ENCODE assay signal across 8 cellular contexts in the genomic region with DNA sequence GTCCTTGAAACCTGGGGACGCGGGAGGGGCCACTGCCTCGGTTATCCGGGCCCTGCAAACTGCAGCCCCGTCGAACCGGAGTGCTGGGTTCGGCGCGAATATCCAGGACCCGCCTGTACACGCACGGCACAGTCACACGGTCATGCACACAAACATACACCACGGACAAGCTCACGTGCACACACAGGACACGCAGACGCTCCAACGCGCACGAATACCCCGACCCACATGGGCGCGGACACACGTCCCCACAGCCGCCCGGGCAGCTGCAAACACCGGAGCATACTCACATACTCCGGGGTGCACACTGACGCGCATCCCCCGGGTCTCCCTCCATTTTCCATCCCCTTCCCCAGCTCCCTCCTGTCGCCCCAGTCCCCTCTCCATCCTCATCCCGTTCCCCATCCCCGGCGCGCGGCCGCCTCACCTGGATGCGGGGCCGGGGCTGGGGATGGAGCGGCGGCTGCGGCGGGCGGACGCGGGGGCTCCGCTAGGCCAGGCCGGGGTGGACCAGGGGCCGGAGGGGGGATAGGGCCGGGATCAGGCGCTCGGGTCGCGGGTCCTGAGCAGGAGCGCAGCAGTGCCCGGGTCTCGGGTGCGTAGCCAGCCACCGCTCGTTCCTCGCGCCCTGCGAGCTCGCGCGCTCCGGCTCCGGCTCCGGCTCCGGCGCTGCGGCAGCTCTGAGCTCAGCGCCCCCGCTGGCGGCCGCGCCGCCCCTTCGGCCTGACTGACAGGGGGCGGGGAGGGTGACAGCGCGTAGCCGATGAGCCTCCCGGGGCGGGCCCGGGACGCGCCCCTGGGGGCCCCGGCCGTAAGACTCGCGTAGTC. TPM values are rescaled to one million over a fixed set of nuclear protein-coding genes. Genes with fewer than 3 reads are reported as not detected.
DNase-seq lines count a peak whose midpoint lies in the region; ATAC-seq, FAIRE-seq and TF ChIP-seq lines count a peak whose summit lies in the region.

A gene with protein sequence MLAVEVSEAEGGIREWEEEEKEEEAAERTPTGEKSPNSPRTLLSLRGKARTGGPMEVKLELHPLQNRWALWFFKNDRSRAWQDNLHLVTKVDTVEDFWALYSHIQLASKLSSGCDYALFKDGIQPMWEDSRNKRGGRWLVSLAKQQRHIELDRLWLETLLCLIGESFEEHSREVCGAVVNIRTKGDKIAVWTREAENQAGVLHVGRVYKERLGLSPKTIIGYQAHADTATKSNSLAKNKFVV (plus strand): TSS at position 823 of the 828 bp plus-strand sequence. CDS start 12,113 bp downstream, outside the sequence.
A gene (minus strand): TSS at position 682 of the 828 bp plus-strand sequence. CDS start 880 bp downstream, outside the sequence.

- no peak for FAIRE-seq in RCC 7860 (lab: Jason Lieb, UNC)

- H3K36me3 ChIP-seq in PC-9 (ENCODE audit: low read depth) (no peaks in the 10 kb centered on the region), mammary epithelial cell (ENCODE audit: insufficient read depth, low read length) (no peaks in the 10 kb centered on the region)

- intact Hi-C loops in PC-9 (cut with micrococcal nuclease; ENCODE audit: unreplicated experiment): no loop called here
- intact Hi-C loops in mammary epithelial cell (cut with micrococcal nuclease): no loop called here

- WGBS in mammary epithelial cell (ENCODE audit: low coverage, missing lambda C conversion rate): 3% methylated on average over 13 of the region's 94 CpGs

- BruUV-seq in PC-9 (replicated peaks; lab: Mats Ljungman, UMichigan) (no TSS peak), mammary epithelial cell (replicated peaks; lab: Mats Ljungman, UMichigan) (no TSS peak)

- H3K4me1 ChIP-seq in PC-9 (replicated peaks; ENCODE audit: insufficient read depth): no peaks in the 10 kb centered on the region
- H3K4me1 ChIP-seq in mammary epithelial cell (ENCODE audit: insufficient read depth, low read length): peaks cover 13% of the 10 kb centered on the region

- H3K27me3 ChIP-seq in PC-9 (ENCODE audit: insufficient read depth, low read depth): peaks cover 38% of the 10 kb centered on the region
- H3K27me3 ChIP-seq in mammary epithelial cell (ENCODE audit: insufficient read depth, low read length): peaks cover 20% of the 10 kb centered on the region
- peaks cover 12% of the 10 kb centered on the region for H3K27me3 ChIP-seq in layer of hippocampus (ENCODE audit: control insufficient read depth, insufficient read depth, low read length)

- no peak within 1 kb of the TSS for H3K27ac ChIP-seq in PC-9
- no peak within 1 kb of the TSS for H3K27ac ChIP-seq in mammary epithelial cell (ENCODE audit: insufficient read depth, low read depth, low read length)
- H3K27ac ChIP-seq in layer of hippocampus (ENCODE audit: low read depth, low read length): peak within 1 kb of the TSS; percentile 18

- TF ChIP-seq CTCF in PC-9 (conservative IDR thresholded peaks at IDR 0.05): no peak
- no peak for TF ChIP-seq CTCF in mammary epithelial cell (conservative IDR thresholded peaks at IDR 0.05 in 1 of 2, IDR thresholded peaks at IDR 0.05 in 1 of 2; ENCODE audit: extremely low read depth in 1 of 2, insufficient read depth in 1 of 2, low read depth in 1 of 2, low read length in 2 of 2)

- CTCF ChIA-PET in PC-9 (lab: Charles Lee) (interaction anchor here (0.6 kb wide), 1 partner anchor 44 kb away, joined by 3 read pairs; no protein-coding TSS in a partner anchor), mammary epithelial cell (lab: Charles Lee; ENCODE audit: low non-redundant PET) (no interaction called here)

- ATAC-seq in HG02623 (IDR thresholded peaks at IDR 0.05; ENCODE audit: unreplicated experiment): peak; percentile 50

- H3K4me3 ChIP-seq in PC-9 (peak within 1 kb of the TSS; percentile 40; the same call in 1 of the 2 replicates), mammary epithelial cell (replicated peaks in 1 of 3; ENCODE audit: insufficient read depth in 1 of 3, low read depth in 2 of 3, low read length in 3 of 3) (peak within 1 kb of the TSS in 2 of 3 experiments; percentile 29 to 37)

- POLR2A ChIA-PET in PC-9 (lab: Charles Lee; ENCODE audit: unreplicated experiment): no interaction called here

- DNase-seq in Daoy (ENCODE audit: low read depth): peak; percentile 75
- DNase-seq in PC-9: peak in 1 of 2 experiments; percentile 39
- peak; percentile 51 for DNase-seq in mammary epithelial cell
- DNase-seq in stimulated activated CD8-positive, alpha-beta memory T cell treated with anti-CD3 and anti-CD28 coated beads, Interleukin-15, amount 100 ng/mL, for 48 hours (ENCODE audit: low read depth in 2 of 2): peak; percentile 45 to 52
- no peak for DNase-seq in RCC 7860 (ENCODE audit: low spot score)
- no peak for DNase-seq in NCI-H526 treated with DMSO at 0.1 percent for 48 hours (lab: John Stamatoyannopoulos, UW)

- no peaks in the 10 kb centered on the region for H3K9me2 ChIP-seq in PC-9 (ENCODE audit: insufficient read depth)

- dilution Hi-C loops in mammary epithelial cell (cut with HindIII; ENCODE audit: low sequenced_read_pairs): no loop called here

- in situ Hi-C loops in mammary epithelial cell (cut with MboI; ENCODE audit: low sequenced_read_pairs in 2 of 2): no loop called here

- 0 out of 2 replicates have a peak, but pooled peaks cover 3% of the 10 kb centered on the region for H3F3A ChIP-seq in PC-9 (ENCODE audit: insufficient read depth, low read depth)

- H3K9ac ChIP-seq in mammary epithelial cell (ENCODE audit: insufficient read depth, low read length): no peak within 1 kb of the TSS

- H3K79me2 ChIP-seq in PC-9 (ENCODE audit: low read depth): no peaks in the 10 kb centered on the region
- no peaks in the 10 kb centered on the region for H3K79me2 ChIP-seq in mammary epithelial cell (ENCODE audit: insufficient read depth, low read length)

- no peak within 1 kb of the TSS for H2AFZ ChIP-seq in PC-9
- peak within 1 kb of the TSS; percentile 61 for H2AFZ ChIP-seq in mammary epithelial cell (ENCODE audit: low read depth, low read length)

- H4K20me1 ChIP-seq in PC-9 (ENCODE audit: insufficient read depth): no peaks in the 10 kb centered on the region
- no peaks in the 10 kb centered on the region for H4K20me1 ChIP-seq in mammary epithelial cell (ENCODE audit: insufficient read depth, low read length)

- no peaks in the 10 kb centered on the region for H3K9me3 ChIP-seq in PC-9 (ENCODE audit: insufficient read depth, low read depth)
- H3K9me3 ChIP-seq in mammary epithelial cell (replicated peaks; ENCODE audit: insufficient read depth, low read length): no peaks in the 10 kb centered on the region

- H3K4me2 ChIP-seq in PC-9: peak within 1 kb of the TSS; percentile 67
- peak within 1 kb of the TSS; percentile 85 for H3K4me2 ChIP-seq in mammary epithelial cell (ENCODE audit: insufficient read depth, low read depth, low read length)

RNA-seq across cellular contexts. Expression of the first gene that starts in this region (rescaled TPM):
- total RNA-seq in Daoy (2014; rRNA removed; shearing (Covaris generic)): not detected in 2 replicates
- total RNA-seq in PC-9 (2021): not detected in 2 replicates
- not detected for total RNA-seq in mammary epithelial cell
- polyA plus RNA-seq in mammary epithelial cell: not detected
- polyA minus RNA-seq in mammary epithelial cell: not detected

RNA-seq across cellular contexts. Expression of the second gene that starts in this region (rescaled TPM):
- total RNA-seq in Daoy (2014; rRNA removed; shearing (Covaris generic)): 0.11 TPM in 1 of 2 replicates, not detected in the other
- total RNA-seq in PC-9 (2021) (not detected in 2 replicates), mammary epithelial cell (1 to 10 TPM in 1 of 2 donors, not detected in 1; 1.2 TPM)
- 0.42 TPM for polyA plus RNA-seq in mammary epithelial cell
- not detected for polyA minus RNA-seq in mammary epithelial cell

Comparison
In these comparisons a context has a peak if more than half of its experiments do, and no peak if none do; other contexts are left out.
1. Peak in DNase-seq in Daoy; RNA of the genes that start here not detected or under 1 TPM.
2. DNase-seq: peak in mammary epithelial cell (single experiment) and stimulated activated CD8-positive, alpha-beta memory T cell treated with anti-CD3 and anti-CD28 coated beads, Interleukin-15, amount 100 ng/mL, for 48 hours (2 of 2); none in RCC 7860 (single experiment) and NCI-H526 treated with DMSO at 0.1 percent for 48 hours (single experiment).